12 cellular contexts compared by ENCODE assay signal in genomic region chrX:100687546-100687945, GRCh38. TPM values are rescaled to one million over a fixed set of nuclear protein-coding genes. Genes with fewer than 3 reads are reported as not detected.
A peak's percentile ranks its signal among the peaks of the same experiment; 100 is the strongest.
DNase-seq lines count a peak whose midpoint lies in the region; ATAC-seq lines count a peak whose summit lies in the region.
"Had no signal": no experiment of that assay in that cellular context is flagged by ENCODE, and none has a peak within 500 bp of the region (broad histone marks: within the 10 kb centered on the region; RNA-seq: fewer than 3 reads in every experiment).

No MANE protein-coding gene starts in this region.

- DNase-seq in dermis blood vessel endothelial cell = peak; percentile 20
- no peak for DNase-seq in SKM-1 treated with dmso at 0.1 percent for 144 hours (lab: John Stamatoyannopoulos, UW; ENCODE audit: unreplicated experiment)
- no peak for DNase-seq in left lobe of liver (ENCODE audit: low spot score)
- no peak for DNase-seq in NCI-H2196 treated with DMSO at 0.1 percent for 48 hours (lab: John Stamatoyannopoulos, UW; ENCODE audit: unreplicated experiment)
- DNase-seq in midbrain (lab: John Stamatoyannopoulos, UW) = no peak
- DNase-seq: DMS79 treated with DMSO at 0.1 percent for 48 hours, H7, immature natural killer cell, nephron progenitor cell had no signal

- ATAC-seq in GM18868 (IDR thresholded peaks at IDR 0.05; ENCODE audit: unreplicated experiment) (peak; percentile 85), GM21529 (IDR thresholded peaks at IDR 0.05; ENCODE audit: unreplicated experiment) (peak; percentile 81), HG03342 (IDR thresholded peaks at IDR 0.05; ENCODE audit: unreplicated experiment) (peak; percentile 67), left lobe of liver (no peak)

RNA-seq across cellular contexts. Expression of gene SRPX2, which starts 43.5 kb away (rescaled TPM):
- total RNA-seq in dermis blood vessel endothelial cell = 21.8 and 22.0 TPM in 2 replicates
- 3.6 TPM for total RNA-seq in left lobe of liver

RNA-seq across cellular contexts. Expression of gene SYTL4, which starts 44.4 kb away (rescaled TPM):
- 31.7 and 52.4 TPM in 2 replicates for total RNA-seq in dermis blood vessel endothelial cell
- total RNA-seq in left lobe of liver = 17.8 TPM

RNA-seq across cellular contexts. Expression of gene TSPAN6, which starts 50.9 kb away (rescaled TPM):
- total RNA-seq in dermis blood vessel endothelial cell = 56.4 and 79.0 TPM in 2 replicates
- total RNA-seq in left lobe of liver = 35.2 TPM
